Comparison of ENCODE assay signal across 19 cellular contexts in genomic region chr6:125004198-125004597, GRCh38. TPM values are rescaled to one million over a fixed set of nuclear protein-coding genes. Genes with fewer than 3 reads are reported as not detected.
DNase-seq lines count a peak whose midpoint lies in the region; ATAC-seq, FAIRE-seq and TF ChIP-seq lines count a peak whose summit lies in the region.
"Had no signal": no experiment of that assay in that cellular context is flagged by ENCODE, and none has a peak within 500 bp of the region (broad histone marks: within the 10 kb centered on the region; RNA-seq: fewer than 3 reads in every experiment).

No MANE protein-coding gene starts in this region.

- H3K27me3 ChIP-seq in pancreas: no peaks in the 10 kb centered on the region

- no peaks in the 10 kb centered on the region for H3K36me3 ChIP-seq in pancreas

- peaks cover 5 to 32% (median 28%) of the 10 kb centered on the region in 3 donors for H3K4me1 ChIP-seq in pancreas

- intact Hi-C loops in pancreas (cut with DNase I): no loop called here

- WGBS in pancreas, 2 donors: 99 to 100% methylated on average over 1 of the region's 1 CpG

- no peak overlapping the region for H3K27ac ChIP-seq in pancreas

- FAIRE-seq in pancreas (lab: Jason Lieb, UNC): no peak
- FAIRE-seq: D721Med, H1 had no signal

- H3K4me3 ChIP-seq in fibroblast of villous mesenchyme (ENCODE audit: low read depth, low read length) (no peak overlapping the region), pancreas (no peak overlapping the region)
- H3K4me3 ChIP-seq: mucosa of descending colon had no signal

- TF ChIP-seq CTCF in fibroblast of villous mesenchyme (IDR thresholded peaks at IDR 0.05; ENCODE audit: insufficient read depth, low read depth, low read length) (no peak), pancreas (IDR thresholded peaks at IDR 0.05) (no peak)

- H3K9me3 Mint-ChIP-seq in activated naive CD4-positive, alpha-beta T cell treated with anti-CD3 and anti-CD28 coated beads, Interleukin-2, amount 50 U/mL, for 72 hours: no peaks in the 10 kb centered on the region

- H3K36me3 Mint-ChIP-seq in activated naive CD4-positive, alpha-beta T cell treated with anti-CD3 and anti-CD28 coated beads, Interleukin-2, amount 50 U/mL, for 72 hours: peaks cover 0 to 5% of the 10 kb centered on the region in 2 donors

- DNase-seq in Daoy (ENCODE audit: low read depth) (peak; percentile 57), LHCN-M2 (ENCODE audit: low read depth) (peak; percentile 74), fibroblast of villous mesenchyme (ENCODE audit: low read depth) (peak; percentile 36), pancreas (no peak), GM03348 (ENCODE audit: low spot score) (no peak)
- no peak for DNase-seq in activated naive CD4-positive, alpha-beta T cell treated with anti-CD3 and anti-CD28 coated beads, Interleukin-2, amount 50 U/mL, for 72 hours (ENCODE audit: low spot score in 2 of 2)
- DNase-seq: activated effector memory CD4-positive, alpha-beta T cell treated with anti-CD3 and anti-CD28 coated beads, Interleukin-2, amount 50 U/mL, for 16 hours; amygdala; cerebellar nuclear complex; effector memory CD4-positive, alpha-beta T cell; kidney; mucosa of descending colon; NCI-H146; occipital lobe; stimulated activated CD4-positive, alpha-beta T cell treated with anti-CD3 and anti-CD28 coated beads, Interleukin-4, amount 100 ng/mL, for 4 hours had no signal

- H3K9me3 ChIP-seq in pancreas: no peaks in the 10 kb centered on the region
- H3K9me3 ChIP-seq: mucosa of descending colon had no signal

- ATAC-seq in pancreas (peak in 3 of 4 donors; percentile 11 to 52 (median 29)), GM21423 (IDR thresholded peaks at IDR 0.05; ENCODE audit: unreplicated experiment) (no peak), GM19324 (IDR thresholded peaks at IDR 0.05; ENCODE audit: low FRiP score, unreplicated experiment) (no peak)
- no peak for ATAC-seq in activated naive CD4-positive, alpha-beta T cell treated with anti-CD3 and anti-CD28 coated beads, Interleukin-2, amount 50 U/mL, for 72 hours
- ATAC-seq: mucosa of descending colon had no signal

- no peak overlapping the region for H3K27ac Mint-ChIP-seq in activated naive CD4-positive, alpha-beta T cell treated with anti-CD3 and anti-CD28 coated beads, Interleukin-2, amount 50 U/mL, for 72 hours

RNA-seq across cellular contexts. Expression of gene RNF217, which starts 42.0 kb away (rescaled TPM):
- 13.6 and 39.7 TPM in 2 replicates for total RNA-seq in Daoy (2014; rRNA removed; shearing (Covaris generic))
- total RNA-seq in LHCN-M2 (2014; rRNA removed) (10.5 and 11.3 TPM in 2 replicates), fibroblast of villous mesenchyme (24.5 and 25.5 TPM in 2 replicates), pancreas (10 to 100 TPM in 2 of 6 donors, 1 to 10 TPM in 4; 4.6 to 14.3 (median 8.3) TPM)
- 7.6 TPM for polyA plus RNA-seq in LHCN-M2 (2012)
- polyA plus RNA-seq in pancreas: 1 to 10 TPM; 3.4 to 3.6 TPM
- 1 to 10 TPM in 1 of 2 donors, not detected in 1; 2.0 TPM for total RNA-seq in activated naive CD4-positive, alpha-beta T cell treated with anti-CD3 and anti-CD28 coated beads, Interleukin-2, amount 50 U/mL, for 72 hours

Comparison
In these comparisons a context has a peak if more than half of its experiments do, and no peak if none do; other contexts are left out.
1. DNase-seq: peak in Daoy (single experiment), LHCN-M2 (single experiment) and fibroblast of villous mesenchyme (single experiment); none in pancreas (0 of 6), GM03348 (single experiment) and activated naive CD4-positive, alpha-beta T cell treated with anti-CD3 and anti-CD28 coated beads, Interleukin-2, amount 50 U/mL, for 72 hours (0 of 2).
2. ATAC-seq: peak in pancreas (3 of 4); none in GM21423 (single experiment), activated naive CD4-positive, alpha-beta T cell treated with anti-CD3 and anti-CD28 coated beads, Interleukin-2, amount 50 U/mL, for 72 hours (0 of 2) and GM19324 (single experiment).